In the genomic region with DNA sequence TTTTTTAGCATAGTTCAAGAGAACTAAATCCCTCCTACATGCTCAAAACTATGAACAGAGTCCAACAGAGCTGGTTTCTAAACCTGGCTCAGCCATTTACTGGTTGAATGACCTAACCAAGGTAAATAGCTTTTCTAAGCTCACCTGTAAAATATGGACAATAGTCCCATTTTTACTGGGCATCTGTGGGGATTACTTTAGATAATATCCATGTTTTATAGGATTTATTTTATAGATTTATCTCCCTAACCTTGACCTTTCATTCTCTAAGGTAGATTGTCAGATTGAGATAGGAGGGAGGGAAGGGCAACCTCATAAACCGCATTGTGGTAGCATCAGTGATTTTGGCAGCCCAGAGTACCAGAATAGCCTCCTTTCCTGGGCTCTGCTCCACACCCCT, we compare ENCODE assay signal across 3 cellular contexts.
"Had no signal": no experiment of that assay in that cellular context is flagged by ENCODE, and none has a peak within 500 bp of the region (broad histone marks: within the 10 kb centered on the region; RNA-seq: fewer than 3 reads in every experiment).

No MANE protein-coding gene starts in this region.

- ATAC-seq: GM12878 had no signal

- H3K4me3 ChIP-seq: GM12878 had no signal

- DNase-seq: GDM1, GF-D8 had no signal
